Comparison of ENCODE assay signal across 8 cellular contexts in genomic region chr6:24929255-24929654, GRCh38. TPM values are rescaled to one million over a fixed set of nuclear protein-coding genes. Genes with fewer than 3 reads are reported as not detected.
A peak's percentile ranks its signal among the peaks of the same experiment; 100 is the strongest.
DNase-seq lines count a peak whose midpoint lies in the region; ATAC-seq and TF ChIP-seq lines count a peak whose summit lies in the region.

No MANE protein-coding gene starts in this region.

- H3K4me3 Mint-ChIP-seq in progenitor cell of endocrine pancreas (ENCODE audit: low read depth) = no peak overlapping the region

- H3K27me3 Mint-ChIP-seq in progenitor cell of endocrine pancreas = no peaks in the 10 kb centered on the region

- ATAC-seq in GM18517 (IDR thresholded peaks at IDR 0.05; ENCODE audit: unreplicated experiment) (peak; percentile 56), GM21723 (IDR thresholded peaks at IDR 0.05; ENCODE audit: unreplicated experiment) (peak; percentile 42)

- TF ChIP-seq CTCF in progenitor cell of endocrine pancreas (IDR thresholded peaks at IDR 0.05; ENCODE audit: unreplicated experiment) = no peak

- DNase-seq in NOMO-1 (lab: John Stamatoyannopoulos, UW; ENCODE audit: unreplicated experiment in 2 of 2) (peak; percentile 64 to 90), SJCRH30 (no peak), progenitor cell of endocrine pancreas (ENCODE audit: low spot score, unreplicated experiment) (no peak), HK-2 (ENCODE audit: unreplicated experiment) (no peak), GF-D8 (lab: John Stamatoyannopoulos, UW) (no peak)

- H3K4me1 ChIP-seq in mononuclear cell (ENCODE audit: insufficient read depth, low read length) (peaks cover 90% of the 10 kb centered on the region), SJCRH30 (peaks cover 12% of the 10 kb centered on the region; the same call in 1 of the 2 replicates)

- H3K36me3 Mint-ChIP-seq in progenitor cell of endocrine pancreas (ENCODE audit: insufficient read depth) = peaks cover 4% of the 10 kb centered on the region

- no peaks in the 10 kb centered on the region for H3K36me3 ChIP-seq in SJCRH30

- peak overlapping the region; percentile 7 for H3K4me3 ChIP-seq in mononuclear cell (ENCODE audit: low read length)
- no peak overlapping the region for H3K4me3 ChIP-seq in SJCRH30

- peaks cover 7% of the 10 kb centered on the region for H3K9me3 Mint-ChIP-seq in progenitor cell of endocrine pancreas (ENCODE audit: low read depth)

- H3K4me1 Mint-ChIP-seq in progenitor cell of endocrine pancreas (ENCODE audit: low read depth) = peaks cover 37% of the 10 kb centered on the region

- H3K27me3 ChIP-seq in mononuclear cell (ENCODE audit: insufficient read depth, low read length) (no peaks in the 10 kb centered on the region), SJCRH30 (no peaks in the 10 kb centered on the region)

- H3K9me3 ChIP-seq in mononuclear cell (ENCODE audit: low read depth, low read length) (no peaks in the 10 kb centered on the region), SJCRH30 (replicated peaks) (no peaks in the 10 kb centered on the region)

- no peak overlapping the region for H3K27ac Mint-ChIP-seq in progenitor cell of endocrine pancreas

- no peak overlapping the region for H3K27ac ChIP-seq in SJCRH30

RNA-seq across cellular contexts. Expression of gene RIPOR2, which starts 6.5 kb away (rescaled TPM):
- 128 TPM for total RNA-seq in mononuclear cell
- total RNA-seq in SJCRH30 (2014; rRNA removed; shearing (Covaris generic)) = 3.0 and 3.9 TPM in 2 replicates
- total RNA-seq in progenitor cell of endocrine pancreas = 2.2 and 4.0 TPM in 2 replicates

Comparison
In these comparisons a context has a peak if more than half of its experiments do, and no peak if none do; other contexts are left out.
1. DNase-seq: peak in NOMO-1 (2 of 2); none in SJCRH30 (0 of 2), progenitor cell of endocrine pancreas (single experiment), HK-2 (single experiment) and GF-D8 (single experiment).
2. RNA of gene RIPOR2, which starts 6.5 kb away (total RNA-seq): 128 TPM in mononuclear cell (single experiment); 3.0 to 3.9 TPM in SJCRH30 and 2.2 to 4.0 TPM in progenitor cell of endocrine pancreas; every median in the first group is over 10 times any median in the second.